Comparison of ENCODE assay signal across 1 cellular context in genomic region chr21:33478858-33479678, GRCh38.
TF ChIP-seq lines count a peak whose summit lies in the region.

No MANE protein-coding gene starts in this region.

TF ChIP-seq in HEK293, 187 proteins besides CTCF, POLR2A, EP300 and RAD21 (continued from another document):
- TF ChIP-seq ZNF292 (tag by site-specific recombination; IDR thresholded peaks at IDR 0.05; ENCODE audit: borderline replicate concordance, low read depth) (no peak), KLF1 (tag by site-specific recombination; IDR thresholded peaks at IDR 0.05) (peak; percentile 27; the same call in 1 of the 2 replicates), ZBTB26 (tag by site-specific recombination; optimal IDR thresholded peaks at IDR 0.05) (peak; percentile 92), PATZ1 (tag by site-specific recombination; IDR thresholded peaks at IDR 0.05) (peak; percentile 68; the same call in 1 of the 2 replicates), ZNF335 (tag by site-specific recombination; conservative IDR thresholded peaks at IDR 0.05) (peak; percentile 92), PRDM1 (tag by site-specific recombination; IDR thresholded peaks at IDR 0.05) (peak; percentile 75), KLF9 (tag by site-specific recombination; IDR thresholded peaks at IDR 0.05; ENCODE audit: low read depth) (peak; percentile 18; the same call in 1 of the 2 replicates), ZXDB (tag by site-specific recombination; IDR thresholded peaks at IDR 0.05) (peak; percentile 46; the same call in 1 of the 2 replicates), SP2 (tag by site-specific recombination; IDR thresholded peaks at IDR 0.05) (peak; percentile 15; the same call in 1 of the 2 replicates), ZNF596 (tag by site-specific recombination; IDR thresholded peaks at IDR 0.05) (peak; percentile 47; the same call in 1 of the 2 replicates), HOXA7 (CRISPR knock-in tag; IDR thresholded peaks at IDR 0.05; ENCODE audit: borderline replicate concordance) (no peak), GLI4 (tag by site-specific recombination; IDR thresholded peaks at IDR 0.05) (no peak), ZNF341 (tag by site-specific recombination; IDR thresholded peaks at IDR 0.05; ENCODE audit: low read depth) (peak; percentile 77), PRDM4 (tag by site-specific recombination; IDR thresholded peaks at IDR 0.05) (no peak), ZSCAN16 (tag by site-specific recombination; IDR thresholded peaks at IDR 0.05) (no peak), ZNF664 (tag by site-specific recombination; IDR thresholded peaks at IDR 0.05) (0 out of 2 replicates have a peak, but pooled peaks have one; percentile 73), SALL2 (tag by site-specific recombination; IDR thresholded peaks at IDR 0.05; ENCODE audit: borderline replicate concordance) (no peak), SP3 (tag by site-specific recombination; IDR thresholded peaks at IDR 0.05) (peak; percentile 32; the same call in 1 of the 2 replicates), ZBTB48 (tag by site-specific recombination; IDR thresholded peaks at IDR 0.05) (peak; percentile 48; the same call in 1 of the 2 replicates), ZEB2 (tag by site-specific recombination; IDR thresholded peaks at IDR 0.05) (peak; percentile 31), ZNF580 (tag by site-specific recombination; IDR thresholded peaks at IDR 0.05) (no peak), PRDM6 (tag by site-specific recombination; IDR thresholded peaks at IDR 0.05) (no peak), ZNF658 (tag by site-specific recombination; IDR thresholded peaks at IDR 0.05) (no peak), ATF2 (tag by site-specific recombination; IDR thresholded peaks at IDR 0.05; ENCODE audit: low read depth) (no peak), ZNF692 (tag by site-specific recombination; IDR thresholded peaks at IDR 0.05) (0 out of 2 replicates have a peak, but pooled peaks have one; percentile 58)
